ENCODE assay signal across 8 cellular contexts in the genomic region with DNA sequence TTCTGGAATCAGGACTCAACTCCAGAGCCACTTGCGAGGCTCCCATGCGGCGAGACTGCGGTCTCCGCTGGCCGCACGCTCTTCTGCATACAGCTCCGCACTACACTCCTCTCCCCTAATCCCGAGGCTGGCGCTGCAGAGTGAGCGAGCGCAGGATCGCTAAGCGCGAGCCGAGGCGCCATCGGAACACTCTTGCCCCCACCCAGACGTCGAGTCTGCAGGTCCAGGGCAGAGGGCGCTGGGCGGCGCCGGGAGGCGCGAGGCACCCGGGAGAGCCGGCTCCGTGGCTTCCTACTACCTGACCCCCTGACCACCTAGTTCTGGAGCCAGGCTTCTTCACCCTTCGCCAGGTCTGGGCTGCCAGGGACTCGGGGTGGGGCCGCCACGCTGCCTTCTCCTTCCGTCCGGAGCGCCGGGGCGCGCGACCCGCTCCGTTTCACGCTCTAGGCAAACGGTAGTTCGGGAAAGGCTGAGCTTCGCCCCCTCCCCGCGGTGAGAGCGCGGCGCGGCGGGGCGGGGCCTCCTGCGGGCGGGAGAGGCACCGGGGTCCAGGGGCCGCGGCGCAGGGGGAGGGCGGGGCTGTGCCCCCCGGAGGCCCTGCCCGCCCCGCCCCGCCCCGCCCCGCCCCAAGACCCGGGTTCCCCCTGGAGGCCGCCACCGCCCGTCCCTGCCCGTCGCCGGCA. TPM values are rescaled to one million over a fixed set of nuclear protein-coding genes. Genes with fewer than 3 reads are reported as not detected.
DNase-seq lines count a peak whose midpoint lies in the region; ATAC-seq and TF ChIP-seq lines count a peak whose summit lies in the region.

No MANE protein-coding gene starts in this region.

- H3K27ac Mint-ChIP-seq in activated CD4-positive, alpha-beta T cell treated with anti-CD3 and anti-CD28 coated beads, Interleukin-2, amount 10 ng/mL, durations not matched to agents 7 days and 5 days, result no peak overlapping the region

- H3K9ac ChIP-seq in duodenal mucosa (ENCODE audit: low read depth in 1 of 2, low read length in 2 of 2), result peak overlapping the region; percentile 58 to 80
- peak overlapping the region in 1 of 2 donors; percentile 53 for H3K9ac ChIP-seq in liver (ENCODE audit: low read depth in 1 of 2, low read length in 2 of 2)

- H3K27me3 ChIP-seq in duodenal mucosa (ENCODE audit: control insufficient read depth in 1 of 2, insufficient read depth in 2 of 2, low read length in 2 of 2) (no peaks in the 10 kb centered on the region), liver (ENCODE audit: control insufficient read depth in 4 of 4, insufficient read depth in 4 of 4, low read length in 3 of 4) (no peaks in the 10 kb centered on the region)

- ATAC-seq in GM19023 (IDR thresholded peaks at IDR 0.05; ENCODE audit: unreplicated experiment), result peak; percentile 65
- peak; percentile 71 for ATAC-seq in HG03135 (IDR thresholded peaks at IDR 0.05; ENCODE audit: unreplicated experiment)

- peaks cover 20 to 21% of the 10 kb centered on the region in 2 donors for H3K4me1 ChIP-seq in duodenal mucosa (ENCODE audit: control insufficient read depth in 1 of 2, insufficient read depth in 2 of 2, low read length in 2 of 2)
- peaks cover 0 to 13% (median 4%) of the 10 kb centered on the region in 4 donors for H3K4me1 ChIP-seq in liver (ENCODE audit: control insufficient read depth in 4 of 4, insufficient read depth in 4 of 4, low read length in 3 of 4)

- peaks cover 24% of the 10 kb centered on the region for H3K4me1 Mint-ChIP-seq in activated CD4-positive, alpha-beta T cell treated with anti-CD3 and anti-CD28 coated beads, Interleukin-2, amount 10 ng/mL, durations not matched to agents 7 days and 5 days

- WGBS in liver, result under 1% methylated on average over 74 of the region's 74 CpGs

- peaks cover 3% of the 10 kb centered on the region for H3K36me3 Mint-ChIP-seq in activated CD4-positive, alpha-beta T cell treated with anti-CD3 and anti-CD28 coated beads, Interleukin-2, amount 10 ng/mL, durations not matched to agents 7 days and 5 days (ENCODE audit: low read depth)

- POLR2A ChIA-PET in activated CD4-positive, alpha-beta T cell treated with anti-CD3 and anti-CD28 coated beads, Interleukin-2, amount 10 ng/mL, durations not matched to agents 7 days and 5 days (lab: Charles Lee), result no interaction called here

- H3K4me3 Mint-ChIP-seq in activated CD4-positive, alpha-beta T cell treated with anti-CD3 and anti-CD28 coated beads, Interleukin-2, amount 10 ng/mL, durations not matched to agents 7 days and 5 days, result peak overlapping the region; percentile 62

- H3K4me3 ChIP-seq in duodenal mucosa (ENCODE audit: low read depth in 1 of 2, low read length in 2 of 2) (peak overlapping the region; percentile 59 to 79), liver (ENCODE audit: low read depth in 1 of 3, low read length in 3 of 3) (peak overlapping the region; percentile 59 to 85 (median 78))

- H3K36me3 ChIP-seq in duodenal mucosa (ENCODE audit: control insufficient read depth in 1 of 2, insufficient read depth in 2 of 2, low read length in 2 of 2) (no peaks in the 10 kb centered on the region), liver (ENCODE audit: control insufficient read depth in 4 of 4, insufficient read depth in 3 of 4, low read depth in 1 of 4, low read length in 3 of 4) (no peaks in the 10 kb centered on the region)

- DNase-seq in AG20443 (ENCODE audit: low spot score), result peak; percentile 90
- peak; percentile 50 for DNase-seq in NCI-H524 treated with DMSO at 0.1 percent for 48 hours (lab: John Stamatoyannopoulos, UW)
- DNase-seq in activated CD4-positive, alpha-beta T cell treated with anti-CD3 and anti-CD28 coated beads, Interleukin-2, amount 10 ng/mL, durations not matched to agents 7 days and 5 days, result peak; percentile 42
- peak in 2 of 3 donors; percentile 25 to 33 for DNase-seq in stimulated activated CD4-positive, alpha-beta T cell treated with anti-CD3 and anti-CD28 coated beads, TNF-alpha, amount 100 ng/mL, for 1 hour (ENCODE audit: low read depth in 3 of 3, low spot score in 1 of 3)

- H3K27ac ChIP-seq in duodenal mucosa (ENCODE audit: low read depth, low read length) (peak overlapping the region; percentile 89), liver (ENCODE audit: low read depth in 1 of 2, low read length in 2 of 2) (peak overlapping the region; percentile 75 to 84)

- TF ChIP-seq CTCF in liver (IDR thresholded peaks at IDR 0.05; ENCODE audit: low read depth, low read length, missing input control), result no peak

- peak; percentile 33 to 64 for TF ChIP-seq RAD21 in liver (IDR thresholded peaks at IDR 0.05)

- H3K9me3 ChIP-seq in duodenal mucosa (ENCODE audit: control insufficient read depth in 1 of 2, low read length in 2 of 2) (no peaks in the 10 kb centered on the region), liver (ENCODE audit: control insufficient read depth in 4 of 4, low read length in 3 of 4) (no peaks in the 10 kb centered on the region)

- CTCF ChIA-PET in activated CD4-positive, alpha-beta T cell treated with anti-CD3 and anti-CD28 coated beads, Interleukin-2, amount 10 ng/mL, durations not matched to agents 7 days and 5 days (lab: Charles Lee), result interaction anchor here (0.6 to 1.4 kb wide), 6 partner anchors 9 to 352 kb away, joined by 3 to 4 read pairs (median 3); no protein-coding TSS in a partner anchor

- peaks cover 3% of the 10 kb centered on the region for H3K9me3 Mint-ChIP-seq in activated CD4-positive, alpha-beta T cell treated with anti-CD3 and anti-CD28 coated beads, Interleukin-2, amount 10 ng/mL, durations not matched to agents 7 days and 5 days

- peaks cover 40% of the 10 kb centered on the region for H3K27me3 Mint-ChIP-seq in activated CD4-positive, alpha-beta T cell treated with anti-CD3 and anti-CD28 coated beads, Interleukin-2, amount 10 ng/mL, durations not matched to agents 7 days and 5 days

TF ChIP-seq in liver, 16 proteins besides CTCF, POLR2A, EP300 and RAD21:
- TF ChIP-seq HNF4A (conservative IDR thresholded peaks at IDR 0.05) (peak; percentile 76 to 77), RXRA (IDR thresholded peaks at IDR 0.05) (peak in 1 of 2 donors; percentile 13), NR2F2 (IDR thresholded peaks at IDR 0.05) (no peak), SP1 (IDR thresholded peaks at IDR 0.05) (peak; percentile 66), EGR1 (IDR thresholded peaks at IDR 0.05; ENCODE audit: low read depth in 2 of 2) (no peak), YY1 (IDR thresholded peaks at IDR 0.05) (peak; percentile 66)
- TF ChIP-seq, protein P1, sequence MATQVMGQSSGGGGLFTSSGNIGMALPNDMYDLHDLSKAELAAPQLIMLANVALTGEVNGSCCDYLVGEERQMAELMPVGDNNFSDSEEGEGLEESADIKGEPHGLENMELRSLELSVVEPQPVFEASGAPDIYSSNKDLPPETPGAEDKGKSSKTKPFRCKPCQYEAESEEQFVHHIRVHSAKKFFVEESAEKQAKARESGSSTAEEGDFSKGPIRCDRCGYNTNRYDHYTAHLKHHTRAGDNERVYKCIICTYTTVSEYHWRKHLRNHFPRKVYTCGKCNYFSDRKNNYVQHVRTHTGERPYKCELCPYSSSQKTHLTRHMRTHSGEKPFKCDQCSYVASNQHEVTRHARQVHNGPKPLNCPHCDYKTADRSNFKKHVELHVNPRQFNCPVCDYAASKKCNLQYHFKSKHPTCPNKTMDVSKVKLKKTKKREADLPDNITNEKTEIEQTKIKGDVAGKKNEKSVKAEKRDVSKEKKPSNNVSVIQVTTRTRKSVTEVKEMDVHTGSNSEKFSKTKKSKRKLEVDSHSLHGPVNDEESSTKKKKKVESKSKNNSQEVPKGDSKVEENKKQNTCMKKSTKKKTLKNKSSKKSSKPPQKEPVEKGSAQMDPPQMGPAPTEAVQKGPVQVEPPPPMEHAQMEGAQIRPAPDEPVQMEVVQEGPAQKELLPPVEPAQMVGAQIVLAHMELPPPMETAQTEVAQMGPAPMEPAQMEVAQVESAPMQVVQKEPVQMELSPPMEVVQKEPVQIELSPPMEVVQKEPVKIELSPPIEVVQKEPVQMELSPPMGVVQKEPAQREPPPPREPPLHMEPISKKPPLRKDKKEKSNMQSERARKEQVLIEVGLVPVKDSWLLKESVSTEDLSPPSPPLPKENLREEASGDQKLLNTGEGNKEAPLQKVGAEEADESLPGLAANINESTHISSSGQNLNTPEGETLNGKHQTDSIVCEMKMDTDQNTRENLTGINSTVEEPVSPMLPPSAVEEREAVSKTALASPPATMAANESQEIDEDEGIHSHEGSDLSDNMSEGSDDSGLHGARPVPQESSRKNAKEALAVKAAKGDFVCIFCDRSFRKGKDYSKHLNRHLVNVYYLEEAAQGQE (IDR thresholded peaks at IDR 0.05), result peak; percentile 57
- TF ChIP-seq, protein P2, sequence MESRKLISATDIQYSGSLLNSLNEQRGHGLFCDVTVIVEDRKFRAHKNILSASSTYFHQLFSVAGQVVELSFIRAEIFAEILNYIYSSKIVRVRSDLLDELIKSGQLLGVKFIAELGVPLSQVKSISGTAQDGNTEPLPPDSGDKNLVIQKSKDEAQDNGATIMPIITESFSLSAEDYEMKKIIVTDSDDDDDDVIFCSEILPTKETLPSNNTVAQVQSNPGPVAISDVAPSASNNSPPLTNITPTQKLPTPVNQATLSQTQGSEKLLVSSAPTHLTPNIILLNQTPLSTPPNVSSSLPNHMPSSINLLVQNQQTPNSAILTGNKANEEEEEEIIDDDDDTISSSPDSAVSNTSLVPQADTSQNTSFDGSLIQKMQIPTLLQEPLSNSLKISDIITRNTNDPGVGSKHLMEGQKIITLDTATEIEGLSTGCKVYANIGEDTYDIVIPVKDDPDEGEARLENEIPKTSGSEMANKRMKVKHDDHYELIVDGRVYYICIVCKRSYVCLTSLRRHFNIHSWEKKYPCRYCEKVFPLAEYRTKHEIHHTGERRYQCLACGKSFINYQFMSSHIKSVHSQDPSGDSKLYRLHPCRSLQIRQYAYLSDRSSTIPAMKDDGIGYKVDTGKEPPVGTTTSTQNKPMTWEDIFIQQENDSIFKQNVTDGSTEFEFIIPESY (IDR thresholded peaks at IDR 0.05), result no peak

RNA-seq across cellular contexts. Expression of a gene that starts 5.4 kb away (rescaled TPM):
- total RNA-seq in activated CD4-positive, alpha-beta T cell treated with anti-CD3 and anti-CD28 coated beads, Interleukin-2, amount 10 ng/mL, durations not matched to agents 7 days and 5 days, result 1 to 10 TPM in 1 of 2 experiments, under 1 TPM in 1; 0.69 to 1.2 TPM
- total RNA-seq in liver, result 10 to 100 TPM; 89.8 to 94.8 TPM
- 10 to 100 TPM; 53.5 to 86.3 TPM for polyA plus RNA-seq in liver

RNA-seq across cellular contexts. Expression of a gene that starts 44.2 kb away (rescaled TPM):
- total RNA-seq in activated CD4-positive, alpha-beta T cell treated with anti-CD3 and anti-CD28 coated beads, Interleukin-2, amount 10 ng/mL, durations not matched to agents 7 days and 5 days, result 1 to 10 TPM; 8.1 to 8.4 TPM
- 10 to 100 TPM; 16.0 to 33.4 TPM for total RNA-seq in liver
- 10 to 100 TPM; 29.6 to 90.8 TPM for polyA plus RNA-seq in liver

Comparison
In these comparisons a context has a peak if more than half of its experiments do, and no peak if none do; other contexts are left out.
1. Peak in every context shown above with its lines: DNase-seq, ATAC-seq, H3K4me3 ChIP-seq and H3K27ac ChIP-seq.
2. DNase-seq: peak in every context shown above with its lines; median percentile 90 in AG20443; 50 in NCI-H524 treated with DMSO at 0.1 percent for 48 hours; 42 in activated CD4-positive, alpha-beta T cell treated with anti-CD3 and anti-CD28 coated beads, Interleukin-2, amount 10 ng/mL, durations not matched to agents 7 days and 5 days; 29 in stimulated activated CD4-positive, alpha-beta T cell treated with anti-CD3 and anti-CD28 coated beads, TNF-alpha, amount 100 ng/mL, for 1 hour.
3. RNA of a gene that starts 5.4 kb away (total RNA-seq): 89.8 to 94.8 TPM in liver; 0.69 to 1.2 TPM in activated CD4-positive, alpha-beta T cell treated with anti-CD3 and anti-CD28 coated beads, Interleukin-2, amount 10 ng/mL, durations not matched to agents 7 days and 5 days; every median in the first group is over 10 times any median in the second.